Comparison of ENCODE assay signal across 1 cellular context in the genomic region with DNA sequence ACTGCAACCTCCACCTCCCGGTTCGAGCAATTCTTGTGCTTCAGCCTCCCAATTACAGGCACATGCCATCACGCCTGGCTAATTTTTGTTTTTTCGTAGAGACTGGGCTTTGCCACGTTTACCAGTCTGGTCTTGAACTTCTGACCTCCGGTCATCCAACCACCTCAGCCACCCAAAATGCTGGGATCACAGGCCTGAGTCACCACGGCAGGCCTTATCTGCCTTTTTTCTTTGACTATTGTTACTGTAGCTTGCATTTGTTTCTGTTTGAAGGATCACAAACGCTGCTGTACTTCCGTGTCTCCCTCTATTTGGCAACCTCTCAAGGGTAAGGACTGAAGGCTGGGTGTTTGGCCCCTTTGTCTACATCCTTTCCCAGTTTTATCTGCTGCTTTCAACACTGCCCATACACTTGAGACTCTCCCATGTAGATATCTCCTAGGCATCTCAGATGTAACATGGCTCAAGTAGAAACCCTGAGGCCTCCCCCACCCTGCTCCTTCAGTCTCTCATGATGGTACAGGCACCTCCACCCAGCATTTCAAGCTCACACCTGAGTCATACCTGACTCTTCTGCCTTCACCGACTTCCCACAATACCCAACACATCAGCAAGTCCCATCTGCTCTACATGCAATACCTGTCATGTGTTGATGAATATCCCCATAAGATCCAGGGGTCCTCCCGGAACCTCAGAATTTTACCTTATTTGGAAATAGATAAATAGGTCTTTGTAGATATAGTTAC.
TF ChIP-seq lines count a peak whose summit lies in the region.

No MANE protein-coding gene starts in this region.

TF ChIP-seq in HepG2, 621 proteins besides CTCF, POLR2A, EP300 and RAD21 (continued from another document and continues in another):
- TF ChIP-seq, protein P1, sequence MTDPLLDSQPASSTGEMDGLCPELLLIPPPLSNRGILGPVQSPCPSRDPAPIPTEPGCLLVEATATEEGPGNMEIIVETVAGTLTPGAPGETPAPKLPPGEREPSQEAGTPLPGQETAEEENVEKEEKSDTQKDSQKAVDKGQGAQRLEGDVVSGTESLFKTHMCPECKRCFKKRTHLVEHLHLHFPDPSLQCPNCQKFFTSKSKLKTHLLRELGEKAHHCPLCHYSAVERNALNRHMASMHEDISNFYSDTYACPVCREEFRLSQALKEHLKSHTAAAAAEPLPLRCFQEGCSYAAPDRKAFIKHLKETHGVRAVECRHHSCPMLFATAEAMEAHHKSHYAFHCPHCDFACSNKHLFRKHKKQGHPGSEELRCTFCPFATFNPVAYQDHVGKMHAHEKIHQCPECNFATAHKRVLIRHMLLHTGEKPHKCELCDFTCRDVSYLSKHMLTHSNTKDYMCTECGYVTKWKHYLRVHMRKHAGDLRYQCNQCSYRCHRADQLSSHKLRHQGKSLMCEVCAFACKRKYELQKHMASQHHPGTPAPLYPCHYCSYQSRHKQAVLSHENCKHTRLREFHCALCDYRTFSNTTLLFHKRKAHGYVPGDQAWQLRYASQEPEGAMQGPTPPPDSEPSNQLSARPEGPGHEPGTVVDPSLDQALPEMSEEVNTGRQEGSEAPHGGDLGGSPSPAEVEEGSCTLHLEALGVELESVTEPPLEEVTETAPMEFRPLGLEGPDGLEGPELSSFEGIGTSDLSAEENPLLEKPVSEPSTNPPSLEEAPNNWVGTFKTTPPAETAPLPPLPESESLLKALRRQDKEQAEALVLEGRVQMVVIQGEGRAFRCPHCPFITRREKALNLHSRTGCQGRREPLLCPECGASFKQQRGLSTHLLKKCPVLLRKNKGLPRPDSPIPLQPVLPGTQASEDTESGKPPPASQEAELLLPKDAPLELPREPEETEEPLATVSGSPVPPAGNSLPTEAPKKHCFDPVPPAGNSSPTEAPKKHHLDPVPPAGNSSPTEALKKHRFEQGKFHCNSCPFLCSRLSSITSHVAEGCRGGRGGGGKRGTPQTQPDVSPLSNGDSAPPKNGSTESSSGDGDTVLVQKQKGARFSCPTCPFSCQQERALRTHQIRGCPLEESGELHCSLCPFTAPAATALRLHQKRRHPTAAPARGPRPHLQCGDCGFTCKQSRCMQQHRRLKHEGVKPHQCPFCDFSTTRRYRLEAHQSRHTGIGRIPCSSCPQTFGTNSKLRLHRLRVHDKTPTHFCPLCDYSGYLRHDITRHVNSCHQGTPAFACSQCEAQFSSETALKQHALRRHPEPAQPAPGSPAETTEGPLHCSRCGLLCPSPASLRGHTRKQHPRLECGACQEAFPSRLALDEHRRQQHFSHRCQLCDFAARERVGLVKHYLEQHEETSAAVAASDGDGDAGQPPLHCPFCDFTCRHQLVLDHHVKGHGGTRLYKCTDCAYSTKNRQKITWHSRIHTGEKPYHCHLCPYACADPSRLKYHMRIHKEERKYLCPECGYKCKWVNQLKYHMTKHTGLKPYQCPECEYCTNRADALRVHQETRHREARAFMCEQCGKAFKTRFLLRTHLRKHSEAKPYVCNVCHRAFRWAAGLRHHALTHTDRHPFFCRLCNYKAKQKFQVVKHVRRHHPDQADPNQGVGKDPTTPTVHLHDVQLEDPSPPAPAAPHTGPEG (CRISPR knock-in tag; IDR thresholded peaks at IDR 0.05), result no peak
- TF ChIP-seq SRSF4 (IDR thresholded peaks at IDR 0.05; ENCODE audit: low read depth, low read length, poor library complexity, severe bottlenecking), result no peak
- TF ChIP-seq MXI1 (IDR thresholded peaks at IDR 0.05; ENCODE audit: borderline replicate concordance, low read depth, low read length), result no peak
- no peak for TF ChIP-seq HNRNPL (IDR thresholded peaks at IDR 0.05; ENCODE audit: low read depth, low read length)
- no peak for TF ChIP-seq KLF11 (CRISPR knock-in tag; IDR thresholded peaks at IDR 0.05)
- TF ChIP-seq JARID2 (CRISPR knock-in tag; IDR thresholded peaks at IDR 0.05; ENCODE audit: insufficient replicate concordance), result no peak
- TF ChIP-seq ZSCAN9 (CRISPR knock-in tag; IDR thresholded peaks at IDR 0.05; ENCODE audit: borderline replicate concordance), result no peak
- TF ChIP-seq BHLHE40 (IDR thresholded peaks at IDR 0.05; ENCODE audit: low read length), result no peak
- TF ChIP-seq, protein P2, sequence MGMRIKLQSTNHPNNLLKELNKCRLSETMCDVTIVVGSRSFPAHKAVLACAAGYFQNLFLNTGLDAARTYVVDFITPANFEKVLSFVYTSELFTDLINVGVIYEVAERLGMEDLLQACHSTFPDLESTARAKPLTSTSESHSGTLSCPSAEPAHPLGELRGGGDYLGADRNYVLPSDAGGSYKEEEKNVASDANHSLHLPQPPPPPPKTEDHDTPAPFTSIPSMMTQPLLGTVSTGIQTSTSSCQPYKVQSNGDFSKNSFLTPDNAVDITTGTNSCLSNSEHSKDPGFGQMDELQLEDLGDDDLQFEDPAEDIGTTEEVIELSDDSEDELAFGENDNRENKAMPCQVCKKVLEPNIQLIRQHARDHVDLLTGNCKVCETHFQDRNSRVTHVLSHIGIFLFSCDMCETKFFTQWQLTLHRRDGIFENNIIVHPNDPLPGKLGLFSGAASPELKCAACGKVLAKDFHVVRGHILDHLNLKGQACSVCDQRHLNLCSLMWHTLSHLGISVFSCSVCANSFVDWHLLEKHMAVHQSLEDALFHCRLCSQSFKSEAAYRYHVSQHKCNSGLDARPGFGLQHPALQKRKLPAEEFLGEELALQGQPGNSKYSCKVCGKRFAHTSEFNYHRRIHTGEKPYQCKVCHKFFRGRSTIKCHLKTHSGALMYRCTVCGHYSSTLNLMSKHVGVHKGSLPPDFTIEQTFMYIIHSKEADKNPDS (CRISPR knock-in tag; IDR thresholded peaks at IDR 0.05), result no peak
- no peak for TF ChIP-seq ZNF253 (CRISPR knock-in tag; IDR thresholded peaks at IDR 0.05; ENCODE audit: borderline replicate concordance)
- TF ChIP-seq KLF15 (CRISPR knock-in tag; IDR thresholded peaks at IDR 0.05; ENCODE audit: borderline replicate concordance), result no peak
- TF ChIP-seq ZNF629 (CRISPR knock-in tag; conservative IDR thresholded peaks at IDR 0.05), result no peak
- no peak for TF ChIP-seq RFX5 (IDR thresholded peaks at IDR 0.05; ENCODE audit: low read depth, low read length)
- no peak for TF ChIP-seq CHD4 (IDR thresholded peaks at IDR 0.05; ENCODE audit: borderline replicate concordance, low read length)
- no peak for TF ChIP-seq ONECUT2 (CRISPR knock-in tag; IDR thresholded peaks at IDR 0.05)
- TF ChIP-seq ZNF138 (CRISPR knock-in tag; IDR thresholded peaks at IDR 0.05; ENCODE audit: low read depth), result no peak
- TF ChIP-seq, protein P3, sequence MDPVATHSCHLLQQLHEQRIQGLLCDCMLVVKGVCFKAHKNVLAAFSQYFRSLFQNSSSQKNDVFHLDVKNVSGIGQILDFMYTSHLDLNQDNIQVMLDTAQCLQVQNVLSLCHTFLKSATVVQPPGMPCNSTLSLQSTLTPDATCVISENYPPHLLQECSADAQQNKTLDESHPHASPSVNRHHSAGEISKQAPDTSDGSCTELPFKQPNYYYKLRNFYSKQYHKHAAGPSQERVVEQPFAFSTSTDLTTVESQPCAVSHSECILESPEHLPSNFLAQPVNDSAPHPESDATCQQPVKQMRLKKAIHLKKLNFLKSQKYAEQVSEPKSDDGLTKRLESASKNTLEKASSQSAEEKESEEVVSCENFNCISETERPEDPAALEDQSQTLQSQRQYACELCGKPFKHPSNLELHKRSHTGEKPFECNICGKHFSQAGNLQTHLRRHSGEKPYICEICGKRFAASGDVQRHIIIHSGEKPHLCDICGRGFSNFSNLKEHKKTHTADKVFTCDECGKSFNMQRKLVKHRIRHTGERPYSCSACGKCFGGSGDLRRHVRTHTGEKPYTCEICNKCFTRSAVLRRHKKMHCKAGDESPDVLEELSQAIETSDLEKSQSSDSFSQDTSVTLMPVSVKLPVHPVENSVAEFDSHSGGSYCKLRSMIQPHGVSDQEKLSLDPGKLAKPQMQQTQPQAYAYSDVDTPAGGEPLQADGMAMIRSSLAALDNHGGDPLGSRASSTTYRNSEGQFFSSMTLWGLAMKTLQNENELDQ (CRISPR knock-in tag; IDR thresholded peaks at IDR 0.05; ENCODE audit: borderline replicate concordance), result no peak
- no peak for TF ChIP-seq SNAI1 (CRISPR knock-in tag; IDR thresholded peaks at IDR 0.05; ENCODE audit: borderline replicate concordance)
- TF ChIP-seq MED1 (CRISPR knock-in tag; IDR thresholded peaks at IDR 0.05), result peak; percentile 60; the same call in 1 of the 2 replicates
- TF ChIP-seq ATF4 (CRISPR knock-in tag; IDR thresholded peaks at IDR 0.05), result peak in 1 of 2 experiments; percentile 21; a peak in 1 of 4 replicates
- no peak for TF ChIP-seq SP5 (CRISPR knock-in tag; IDR thresholded peaks at IDR 0.05; ENCODE audit: borderline replicate concordance, low read depth)
- TF ChIP-seq TERF1 (CRISPR knock-in tag; IDR thresholded peaks at IDR 0.05), result no peak
- no peak for TF ChIP-seq TAF1 (CRISPR knock-in tag; IDR thresholded peaks at IDR 0.05)
- no peak for TF ChIP-seq ZNF558 (CRISPR knock-in tag; IDR thresholded peaks at IDR 0.05; ENCODE audit: borderline replicate concordance)
- no peak for TF ChIP-seq KLF9 (CRISPR knock-in tag; IDR thresholded peaks at IDR 0.05; ENCODE audit: low read depth)
- 0 out of 2 replicates have a peak, but pooled peaks have one; percentile 52 for TF ChIP-seq FOXO1 (CRISPR knock-in tag; IDR thresholded peaks at IDR 0.05)
- no peak for TF ChIP-seq PBX3 (CRISPR knock-in tag; IDR thresholded peaks at IDR 0.05; ENCODE audit: borderline replicate concordance)
- no peak for TF ChIP-seq ZEB1 (IDR thresholded peaks at IDR 0.05; ENCODE audit: insufficient replicate concordance, low read depth)
- TF ChIP-seq, protein P4, sequence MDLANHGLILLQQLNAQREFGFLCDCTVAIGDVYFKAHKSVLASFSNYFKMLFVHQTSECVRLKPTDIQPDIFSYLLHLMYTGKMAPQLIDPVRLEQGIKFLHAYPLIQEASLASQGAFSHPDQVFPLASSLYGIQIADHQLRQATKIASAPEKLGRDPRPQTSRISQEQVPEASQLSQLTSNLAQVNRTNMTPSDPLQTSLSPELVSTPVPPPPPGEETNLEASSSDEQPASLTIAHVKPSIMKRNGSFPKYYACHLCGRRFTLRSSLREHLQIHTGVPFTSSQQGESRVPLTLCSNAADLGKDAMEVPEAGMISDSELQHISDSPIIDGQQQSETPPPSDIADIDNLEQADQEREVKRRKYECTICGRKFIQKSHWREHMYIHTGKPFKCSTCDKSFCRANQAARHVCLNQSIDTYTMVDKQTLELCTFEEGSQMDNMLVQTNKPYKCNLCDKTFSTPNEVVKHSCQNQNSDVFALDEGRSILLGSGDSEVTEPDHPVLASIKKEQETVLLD (CRISPR knock-in tag; IDR thresholded peaks at IDR 0.05; ENCODE audit: low read depth), result no peak
- no peak for TF ChIP-seq ZNF275 (CRISPR knock-in tag; IDR thresholded peaks at IDR 0.05; ENCODE audit: borderline replicate concordance)
- no peak for TF ChIP-seq ZKSCAN1 (IDR thresholded peaks at IDR 0.05; ENCODE audit: low read length)
- 0 out of 2 replicates have a peak, but pooled peaks have one; percentile 16 for TF ChIP-seq ZNF605 (CRISPR knock-in tag; IDR thresholded peaks at IDR 0.05)
- no peak for TF ChIP-seq SIN3A (IDR thresholded peaks at IDR 0.05; ENCODE audit: borderline replicate concordance, low read depth, low read length)
- TF ChIP-seq NFRKB (IDR thresholded peaks at IDR 0.05), result no peak
- TF ChIP-seq MNT (IDR thresholded peaks at IDR 0.05), result no peak
- TF ChIP-seq MIXL1 (CRISPR knock-in tag; IDR thresholded peaks at IDR 0.05), result no peak
- peak; percentile 64; the same call in 1 of the 2 replicates for TF ChIP-seq RXRB (CRISPR knock-in tag; IDR thresholded peaks at IDR 0.05; ENCODE audit: borderline replicate concordance)
